Comparison of ENCODE assay signal across 8 cellular contexts in the genomic region with DNA sequence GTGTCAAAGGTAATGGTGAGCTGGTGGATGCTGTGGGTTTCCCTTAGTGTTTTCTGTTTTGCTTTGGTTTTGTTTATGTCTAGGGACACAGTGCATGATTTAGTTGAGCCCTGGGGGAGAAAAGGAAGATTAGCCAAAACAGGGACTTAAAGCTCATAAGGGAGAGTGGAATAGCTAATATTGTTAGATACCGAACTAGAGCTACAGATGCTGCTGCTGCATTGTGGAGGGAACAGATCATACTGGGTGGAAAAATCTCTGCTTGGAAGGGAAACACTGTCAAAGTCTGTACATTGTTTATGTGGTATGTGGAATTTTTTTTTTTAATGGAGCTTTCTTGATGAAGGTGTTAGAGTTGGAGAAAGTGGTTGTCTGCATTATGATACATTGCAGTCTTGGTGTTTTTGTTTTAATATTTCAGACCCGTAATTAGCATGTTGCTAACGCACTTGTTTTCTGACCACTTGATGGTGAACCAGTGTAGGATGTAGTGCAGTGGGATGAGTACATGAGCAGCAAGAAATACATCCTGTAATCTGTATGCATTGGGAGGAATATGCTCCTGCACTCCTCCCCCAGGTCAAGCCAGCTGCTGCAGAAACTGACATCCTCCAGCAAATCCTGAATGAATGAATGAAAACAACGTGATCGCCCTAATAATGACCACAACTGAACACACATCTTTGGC. TPM values are rescaled to one million over a fixed set of nuclear protein-coding genes. Genes with fewer than 3 reads are reported as not detected.
DNase-seq lines count a peak whose midpoint lies in the region; ATAC-seq and TF ChIP-seq lines count a peak whose summit lies in the region.

No MANE protein-coding gene starts in this region.

- H3K27me3 ChIP-seq in A673 (replicated peaks; ENCODE audit: insufficient read depth, low read depth, low read length, poor library complexity): no peaks in the 10 kb centered on the region
- no peaks in the 10 kb centered on the region for H3K27me3 ChIP-seq in subcutaneous abdominal adipose tissue (ENCODE audit: control insufficient read depth in 5 of 5, insufficient read depth in 4 of 5, low read length in 5 of 5)

- H3K4me1 ChIP-seq in A673 (ENCODE audit: insufficient read depth, low read length, poor library complexity, severe bottlenecking) (peaks cover 6% of the 10 kb centered on the region), subcutaneous abdominal adipose tissue (ENCODE audit: control insufficient read depth in 5 of 5, insufficient read depth in 5 of 5, low read length in 5 of 5) (peaks cover 0 to 47% (median 26%) of the 10 kb centered on the region in 5 donors)

- POLR2A ChIA-PET in A673 (lab: Charles Lee; ENCODE audit: low non-redundant PET): interaction anchor here (0.6 to 0.7 kb wide), 2 partner anchors 63 to 1847 kb away, joined by 4 to 7 read pairs; no protein-coding TSS in a partner anchor

- no peak overlapping the region for H3K27ac ChIP-seq in A673 (ENCODE audit: low read depth, low read length, poor library complexity, severe bottlenecking)
- H3K27ac ChIP-seq in subcutaneous abdominal adipose tissue (ENCODE audit: low read depth, low read length): no peak overlapping the region

- TF ChIP-seq POLR2A in GM18505 (IDR thresholded peaks at IDR 0.05; ENCODE audit: borderline replicate concordance, extremely low read depth, insufficient read depth, insufficient read length): peak; percentile 16

- CTCF ChIA-PET in A673 (lab: Charles Lee): interaction anchor here (0.6 to 0.9 kb wide), 2 partner anchors 289 to 326 kb away, joined by 3 to 5 read pairs; no protein-coding TSS in a partner anchor

- ATAC-seq in GM18505 (IDR thresholded peaks at IDR 0.05; ENCODE audit: unreplicated experiment) (no peak), HG03378 (IDR thresholded peaks at IDR 0.05; ENCODE audit: unreplicated experiment) (no peak)

- H3K36me3 ChIP-seq in A673 (ENCODE audit: insufficient read depth, low read length, poor library complexity, severe bottlenecking): no peaks in the 10 kb centered on the region
- no peaks in the 10 kb centered on the region for H3K36me3 ChIP-seq in subcutaneous abdominal adipose tissue (ENCODE audit: control insufficient read depth in 5 of 5, insufficient read depth in 5 of 5, low read length in 5 of 5)

- H3K9ac ChIP-seq in subcutaneous abdominal adipose tissue (ENCODE audit: low read length in 5 of 5): peak overlapping the region in 4 of 5 donors; percentile 48 to 71 (median 67)

- TSS peak; percentile 63 for BruUV-seq in A673 (replicated peaks; lab: Mats Ljungman, UMichigan)

- H3K4me3 ChIP-seq in A673 (ENCODE audit: low read depth, low read length, poor library complexity, severe bottlenecking): peak overlapping the region; percentile 86
- peak overlapping the region; percentile 87 to 94 (median 91) for H3K4me3 ChIP-seq in subcutaneous abdominal adipose tissue (ENCODE audit: low read depth in 1 of 5, low read length in 5 of 5)

- DNase-seq in A673 (ENCODE audit: low spot score): peak; percentile 2
- DNase-seq in RPMI7951 (ENCODE audit: low read depth): peak; percentile 26
- DNase-seq in head of caudate nucleus: peak in 22 of 42 donors; percentile 7 to 58 (median 31)
- no peak for DNase-seq in activated effector memory CD4-positive, alpha-beta T cell treated with Interleukin-2 at 50 U/mL for 16 hours
- DNase-seq in UCSD-AML1 (lab: John Stamatoyannopoulos, UW; ENCODE audit: unreplicated experiment): no peak

- intact Hi-C loops in A673 (cut with micrococcal nuclease; ENCODE audit: unreplicated experiment) (no loop called here), head of caudate nucleus (cut with DNase I) (no loop called here)

- no peak for TF ChIP-seq CTCF in A673 (conservative IDR thresholded peaks at IDR 0.05; ENCODE audit: low read depth, low read length)

- H3K9me3 ChIP-seq in A673 (ENCODE audit: low read depth, low read length, poor library complexity, severe bottlenecking): no peaks in the 10 kb centered on the region
- H3K9me3 ChIP-seq in subcutaneous abdominal adipose tissue (ENCODE audit: control insufficient read depth in 5 of 5, low read length in 5 of 5): no peaks in the 10 kb centered on the region

RNA-seq across cellular contexts. Expression of gene GLCCI1, which starts 2.2 kb away (rescaled TPM):
- 6.9 and 9.9 TPM in 2 replicates for total RNA-seq in A673 (2021)
- total RNA-seq in RPMI7951 (2014; rRNA removed; shearing (Covaris generic)): 2.6 and 3.1 TPM in 2 replicates

Comparison
In these comparisons a context has a peak if more than half of its experiments do, and no peak if none do; other contexts are left out.
1. DNase-seq: peak in A673 (single experiment), RPMI7951 (single experiment) and head of caudate nucleus (22 of 42); none in activated effector memory CD4-positive, alpha-beta T cell treated with Interleukin-2 at 50 U/mL for 16 hours (single experiment) and UCSD-AML1 (single experiment).